12 cellular contexts compared by ENCODE assay signal in genomic region chr4:186069734-186070133, GRCh38. TPM values are rescaled to one million over a fixed set of nuclear protein-coding genes. Genes with fewer than 3 reads are reported as not detected.
DNase-seq lines count a peak whose midpoint lies in the region; TF ChIP-seq lines count a peak whose summit lies in the region.
"Had no signal": no experiment of that assay in that cellular context is flagged by ENCODE, and none has a peak within 500 bp of the region (broad histone marks: within the 10 kb centered on the region; RNA-seq: fewer than 3 reads in every experiment).

No MANE protein-coding gene starts in this region.

- no peaks in the 10 kb centered on the region for H3K79me2 ChIP-seq in Loucy (ENCODE audit: insufficient read depth, low read length)

- H3F3A ChIP-seq in Loucy (ENCODE audit: low read depth), result no peaks in the 10 kb centered on the region

- no peaks in the 10 kb centered on the region for H4K20me1 ChIP-seq in Loucy (ENCODE audit: insufficient read depth, low read length, poor library complexity, severe bottlenecking)

- peak overlapping the region; percentile 91; the same call in 1 of the 2 replicates for H2AFZ ChIP-seq in Loucy (ENCODE audit: low read length)

- H3K27me3 Mint-ChIP-seq in mesothelial cell of epicardium (ENCODE audit: low read depth), result no peaks in the 10 kb centered on the region

- peak overlapping the region; percentile 41 for H3K9ac ChIP-seq in Loucy (ENCODE audit: low read depth, low read length, poor library complexity, severe bottlenecking)

- H3K4me2 ChIP-seq in Loucy (ENCODE audit: low read depth, low read length, poor library complexity, severe bottlenecking), result peak overlapping the region; percentile 74

- TF ChIP-seq EP300 in tibial nerve (IDR thresholded peaks at IDR 0.05), result no peak

- DNase-seq in coronary artery (ENCODE audit: low spot score), result no peak
- DNase-seq in mesothelial cell of epicardium (ENCODE audit: low spot score in 2 of 2, unreplicated experiment in 2 of 2), result no peak
- DNase-seq in tibial nerve (ENCODE audit: low spot score in 2 of 2), result no peak
- no peak for DNase-seq in pons (ENCODE audit: low spot score)
- DNase-seq in NCI-H2029 (lab: John Stamatoyannopoulos, UW), result no peak
- DNase-seq in brain microvascular endothelial cell, result no peak
- DNase-seq: activated T-cell treated with anti-CD3 and anti-CD28 coated beads, Interleukin-2, amount 50 U/mL, for 72 hours; islet precursor cell; NCI-H69 had no signal

- peak overlapping the region; percentile 71 for H3K27ac Mint-ChIP-seq in mesothelial cell of epicardium
- H3K27ac Mint-ChIP-seq: GM23338; T-helper 2 cell treated with Interferon-gamma antibody and Interleukin-4, amounts not matched to agents 5 μg/mL and 100 μg/mL, for 36 hours had no signal

- TF ChIP-seq POLR2A in tibial nerve (IDR thresholded peaks at IDR 0.05), result no peak

- H3K36me3 ChIP-seq in Loucy (ENCODE audit: insufficient read depth, low read length) (no peaks in the 10 kb centered on the region), tibial nerve (no peaks in the 10 kb centered on the region), brain microvascular endothelial cell (replicated peaks) (no peaks in the 10 kb centered on the region)

- TF ChIP-seq CTCF in Loucy (conservative IDR thresholded peaks at IDR 0.05; ENCODE audit: low read length) (no peak), coronary artery (IDR thresholded peaks at IDR 0.05) (no peak), mesothelial cell of epicardium (IDR thresholded peaks at IDR 0.05; ENCODE audit: unreplicated experiment) (no peak), tibial nerve (IDR thresholded peaks at IDR 0.05) (no peak), brain microvascular endothelial cell (IDR thresholded peaks at IDR 0.05; ENCODE audit: low read depth, low read length, missing control alignments) (no peak)

- H3K4me3 Mint-ChIP-seq in mesothelial cell of epicardium, result peak overlapping the region; percentile 62
- H3K4me3 Mint-ChIP-seq: GM23338 had no signal

- no peaks in the 10 kb centered on the region for H3K27me3 ChIP-seq in Loucy (ENCODE audit: insufficient read depth, low read length, poor library complexity, severe bottlenecking)
- H3K27me3 ChIP-seq in tibial nerve, result no peaks in the 10 kb centered on the region
- no peaks in the 10 kb centered on the region for H3K27me3 ChIP-seq in brain microvascular endothelial cell (replicated peaks)

- H3K9me3 Mint-ChIP-seq in mesothelial cell of epicardium, result peaks cover 5% of the 10 kb centered on the region
- H3K9me3 Mint-ChIP-seq: activated T-cell treated with anti-CD3 and anti-CD28 coated beads, Interleukin-2, amount 50 U/mL, for 72 hours; GM23338; T-helper 2 cell treated with Interferon-gamma antibody and Interleukin-4, amounts not matched to agents 5 μg/mL and 100 μg/mL, for 36 hours had no signal

- H3K9me3 ChIP-seq in Loucy (ENCODE audit: insufficient read depth, low read depth, low read length), result no peaks in the 10 kb centered on the region
- H3K9me3 ChIP-seq in tibial nerve, result no peaks in the 10 kb centered on the region

- H3K4me3 ChIP-seq in Loucy (ENCODE audit: low read length, poor library complexity, severe bottlenecking) (peak overlapping the region; percentile 74), coronary artery (peak overlapping the region; percentile 69), tibial nerve (peak overlapping the region in 3 of 4 donors; percentile 50 to 62 (median 52)), brain microvascular endothelial cell (ENCODE audit: low read depth, low read length) (no peak overlapping the region)
- H3K4me3 ChIP-seq: GM23338 had no signal

- WGBS in tibial nerve, 2 donors, result 82 to 86% methylated on average over 4 of the region's 4 CpGs

- no peaks in the 10 kb centered on the region for H3K9me2 ChIP-seq in Loucy (replicated peaks; ENCODE audit: low read depth, low read length)

- in situ Hi-C loops in brain microvascular endothelial cell (cut with HindIII; ENCODE audit: low pct_ligation_motif_present, low sequenced_read_pairs), result no loop called here

- peaks cover 19% of the 10 kb centered on the region for H3K4me1 Mint-ChIP-seq in mesothelial cell of epicardium

- H3K27ac ChIP-seq in coronary artery (no peak overlapping the region), tibial nerve (peak overlapping the region in 3 of 4 donors; percentile 41 to 85 (median 81)), brain microvascular endothelial cell (no peak overlapping the region)

- H3K4me1 ChIP-seq in Loucy (ENCODE audit: insufficient read depth, low read length, poor library complexity, severe bottlenecking) (peaks cover 8% of the 10 kb centered on the region), tibial nerve (peaks cover 0 to 22% (median 3%) of the 10 kb centered on the region in 4 donors)

- peaks cover 7% of the 10 kb centered on the region for H3K36me3 Mint-ChIP-seq in mesothelial cell of epicardium

RNA-seq across cellular contexts. Expression of gene TLR3, which starts 0.8 kb away (rescaled TPM):
- total RNA-seq in mesothelial cell of epicardium (9.1 to 9.3 TPM (median 9.2 TPM) in 3 replicates), tibial nerve (10 to 100 TPM in 1 of 4 donors, 1 to 10 TPM in 3; 3.9 to 13.3 (median 6.0) TPM)

RNA-seq across cellular contexts. Expression of gene FAM149A, which starts 34.8 kb away (rescaled TPM):
- total RNA-seq in mesothelial cell of epicardium (12.2 to 16.1 TPM (median 13.6 TPM) in 3 replicates), tibial nerve (10 to 100 TPM in 3 of 4 donors, 1 to 10 TPM in 1; 7.8 to 20.1 (median 13.8) TPM)

Comparison
In these comparisons a context has a peak if more than half of its experiments do, and no peak if none do; other contexts are left out.
1. H3K27ac ChIP-seq: peak in tibial nerve (3 of 4); none in coronary artery (0 of 2) and brain microvascular endothelial cell (single experiment).